In the genomic region with DNA sequence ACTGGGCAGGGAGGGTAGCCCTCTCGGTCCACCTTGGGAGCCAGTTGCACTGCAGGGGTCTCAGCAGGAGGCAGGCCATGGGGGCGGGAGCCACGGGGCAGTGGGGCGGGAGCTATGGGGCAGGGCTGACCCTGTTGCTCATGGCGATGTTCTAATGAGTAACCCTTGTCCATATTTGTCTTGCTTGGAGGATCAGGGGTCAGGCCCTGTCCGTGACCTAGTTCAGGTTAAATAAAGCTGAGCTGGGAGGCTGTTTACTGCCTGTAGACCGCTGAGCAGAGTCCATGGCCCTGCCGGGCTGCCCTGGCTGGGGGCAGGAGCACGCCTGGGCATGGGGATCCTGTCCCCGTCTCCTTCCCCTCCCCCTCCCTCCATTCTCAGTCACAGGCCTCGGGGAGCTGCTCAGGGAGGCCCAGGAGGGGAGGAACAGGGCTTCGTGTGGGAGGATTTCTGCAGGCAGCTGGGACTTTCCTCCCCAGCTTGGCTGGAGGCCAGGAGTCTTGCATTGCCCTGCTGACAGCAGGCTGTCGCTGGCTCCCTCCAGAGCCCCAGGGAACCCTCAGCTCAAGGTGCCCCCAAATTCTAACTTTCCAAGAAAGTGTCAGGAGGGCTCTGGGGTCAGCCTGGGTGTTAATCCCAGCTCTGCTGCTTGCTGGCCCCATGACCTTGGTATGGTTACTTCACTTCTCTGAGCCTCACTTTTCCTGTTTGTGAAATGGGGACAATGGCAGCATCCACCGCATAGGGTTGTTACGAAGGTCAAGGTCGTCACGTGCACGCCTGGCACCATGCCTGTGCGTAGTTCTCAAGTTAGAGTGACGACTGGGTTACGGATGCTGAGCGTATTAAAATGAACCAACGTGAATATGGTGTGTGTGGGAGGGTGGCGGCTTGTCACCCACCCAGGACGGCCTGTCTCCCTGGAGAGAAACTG, we compare ENCODE assay signal across 8 cellular contexts. TPM values are rescaled to one million over a fixed set of nuclear protein-coding genes. Genes with fewer than 3 reads are reported as not detected.
DNase-seq lines count a peak whose midpoint lies in the region; ATAC-seq and TF ChIP-seq lines count a peak whose summit lies in the region.

No MANE protein-coding gene starts in this region.

- H3K36me3 ChIP-seq in Peyer's patch (peaks cover 0 to 40% (median 0%) of the 10 kb centered on the region in 3 donors), osteoblast (ENCODE audit: insufficient read depth, low read length) (peaks cover 18% of the 10 kb centered on the region), MM.1S (replicated peaks; ENCODE audit: insufficient read depth, low read length) (no peaks in the 10 kb centered on the region)

- H3K9ac ChIP-seq in MM.1S (ENCODE audit: low read length): no peak overlapping the region

- H3K4me1 Mint-ChIP-seq in effector memory CD8-positive, alpha-beta T cell (ENCODE audit: low read depth in 2 of 2): peaks cover 0 to 7% of the 10 kb centered on the region in 2 donors

- no peak for TF ChIP-seq CTCF in GM13977 (IDR thresholded peaks at IDR 0.05; ENCODE audit: extremely low read depth, insufficient read depth, missing control alignments)
- TF ChIP-seq CTCF in Peyer's patch (IDR thresholded peaks at IDR 0.05): no peak
- no peak for TF ChIP-seq CTCF in osteoblast (IDR thresholded peaks at IDR 0.05; ENCODE audit: extremely low read depth, low read depth, low read length)
- no peak for TF ChIP-seq CTCF in MM.1S (IDR thresholded peaks at IDR 0.05; ENCODE audit: low read length)

- H3F3A ChIP-seq in MM.1S (ENCODE audit: insufficient read depth, low read length): no peaks in the 10 kb centered on the region

- H3K27ac ChIP-seq in Peyer's patch: peak overlapping the region; percentile 32 to 61 (median 54)
- H3K27ac ChIP-seq in osteoblast (ENCODE audit: low read depth, low read length): no peak overlapping the region
- no peak overlapping the region for H3K27ac ChIP-seq in MM.1S (ENCODE audit: low read length)

- H3K27ac Mint-ChIP-seq in effector memory CD8-positive, alpha-beta T cell: peak overlapping the region in 1 of 2 donors; percentile 57

- no peaks in the 10 kb centered on the region for H3K9me2 ChIP-seq in MM.1S (replicated peaks; ENCODE audit: insufficient read depth, low read length)

- H3K9me3 ChIP-seq in Peyer's patch (no peaks in the 10 kb centered on the region), osteoblast (ENCODE audit: low read depth, low read length) (no peaks in the 10 kb centered on the region), MM.1S (replicated peaks; ENCODE audit: insufficient read depth, low read length) (no peaks in the 10 kb centered on the region)

- peaks cover 8% of the 10 kb centered on the region for H3K36me3 Mint-ChIP-seq in effector memory CD8-positive, alpha-beta T cell (ENCODE audit: insufficient read depth)

- H3K4me2 ChIP-seq in osteoblast (ENCODE audit: insufficient read depth, low read length) (no peak overlapping the region), MM.1S (ENCODE audit: low read depth, low read length) (no peak overlapping the region)

- no peaks in the 10 kb centered on the region for H3K79me2 ChIP-seq in osteoblast (ENCODE audit: insufficient read depth, low read length)
- no peaks in the 10 kb centered on the region for H3K79me2 ChIP-seq in MM.1S (ENCODE audit: low read length)

- H4K20me1 ChIP-seq in osteoblast (ENCODE audit: insufficient read depth, low read length) (no peaks in the 10 kb centered on the region), MM.1S (ENCODE audit: insufficient read depth, low read length) (no peaks in the 10 kb centered on the region)

- H3K4me1 ChIP-seq in Peyer's patch (peaks cover 0 to 18% (median 3%) of the 10 kb centered on the region in 4 donors), osteoblast (ENCODE audit: insufficient read depth, low read length) (peaks cover 7% of the 10 kb centered on the region), MM.1S (ENCODE audit: low read length) (no peaks in the 10 kb centered on the region)

- DNase-seq in GM13977 (ENCODE audit: low spot score) (peak; percentile 92), Peyer's patch (peak in 2 of 3 donors; percentile 72 to 79), osteoblast (ENCODE audit: insufficient read length, low spot score, missing footprints) (peak; percentile 97), NCI-H345 treated with DMSO at 0.1 percent for 48 hours (lab: John Stamatoyannopoulos, UW; ENCODE audit: unreplicated experiment) (no peak), MM.1S (no peak)
- DNase-seq in effector memory CD8-positive, alpha-beta T cell: no peak

- no peak for TF ChIP-seq POLR2A in Peyer's patch (IDR thresholded peaks at IDR 0.05)

- no peaks in the 10 kb centered on the region for H3K9me3 Mint-ChIP-seq in effector memory CD8-positive, alpha-beta T cell

- H3K27me3 Mint-ChIP-seq in effector memory CD8-positive, alpha-beta T cell: no peaks in the 10 kb centered on the region

- H3K4me3 ChIP-seq in Peyer's patch (no peak overlapping the region), osteoblast (ENCODE audit: insufficient read depth, low read length) (no peak overlapping the region), MM.1S (ENCODE audit: low read length) (no peak overlapping the region)

- in situ Hi-C loops in GM13977 (cut with MboI; ENCODE audit: low pct_unique_long_range_greater_than_20kb, low sequenced_read_pairs, unreplicated experiment): no loop called here

- peak overlapping the region in 1 of 2 donors; percentile 9 for H3K4me3 Mint-ChIP-seq in effector memory CD8-positive, alpha-beta T cell

- no peaks in the 10 kb centered on the region for H3K27me3 ChIP-seq in Peyer's patch
- H3K27me3 ChIP-seq in osteoblast (ENCODE audit: insufficient read depth, low read length): no peaks in the 10 kb centered on the region
- no peaks in the 10 kb centered on the region for H3K27me3 ChIP-seq in MM.1S (replicated peaks; ENCODE audit: insufficient read depth, low read length)

- ATAC-seq in effector memory CD8-positive, alpha-beta T cell (replicated peaks): peak; percentile 70
- no peak for ATAC-seq in HG03039 (IDR thresholded peaks at IDR 0.05; ENCODE audit: unreplicated experiment)
- no peak for ATAC-seq in GM21360 (IDR thresholded peaks at IDR 0.05; ENCODE audit: unreplicated experiment)

- H2AFZ ChIP-seq in osteoblast (ENCODE audit: low read length) (no peak overlapping the region), MM.1S (ENCODE audit: low read length) (no peak overlapping the region)

RNA-seq across cellular contexts. Expression of a gene that starts 6.1 kb away (rescaled TPM):
- total RNA-seq in Peyer's patch (1 to 10 TPM; 4.0 to 9.6 (median 5.6) TPM), osteoblast (under 0.01 TPM in 1 of 2 replicates, not detected in the other)

RNA-seq across cellular contexts. Expression of a gene that starts 12.1 kb away (rescaled TPM):
- total RNA-seq in Peyer's patch (10 to 100 TPM; 37.1 to 83.3 (median 59.2) TPM), osteoblast (47.7 and 47.8 TPM in 2 replicates)

RNA-seq across cellular contexts. Expression of a gene that starts 25.2 kb away (rescaled TPM):
- total RNA-seq in Peyer's patch (100 to 1,000 TPM in 1 of 4 donors, 10 to 100 TPM in 3; 28.7 to 306 (median 81.6) TPM), osteoblast (309 and 314 TPM in 2 replicates)

RNA-seq across cellular contexts. Expression of a gene that starts 26.4 kb away (rescaled TPM):
- 10 to 100 TPM in 3 of 4 donors, 1 to 10 TPM in 1; 8.3 to 37.8 (median 19.5) TPM for total RNA-seq in Peyer's patch
- 4.7 TPM in 2 replicates for total RNA-seq in osteoblast

RNA-seq across cellular contexts. Expression of a gene that starts 51.9 kb away (rescaled TPM):
- total RNA-seq in Peyer's patch: 100 to 1,000 TPM; 138 to 390 (median 226) TPM
- total RNA-seq in osteoblast: 107 and 111 TPM in 2 replicates

Comparison
In these comparisons a context has a peak if more than half of its experiments do, and no peak if none do; other contexts are left out.
1. DNase-seq: peak in GM13977 (single experiment), Peyer's patch (2 of 3) and osteoblast (single experiment); none in effector memory CD8-positive, alpha-beta T cell (0 of 3), NCI-H345 treated with DMSO at 0.1 percent for 48 hours (single experiment) and MM.1S (single experiment).
2. H3K27ac ChIP-seq: peak in Peyer's patch (4 of 4); none in osteoblast (single experiment) and MM.1S (single experiment).